ENCODE assay signal across 8 cellular contexts in the genomic region with DNA sequence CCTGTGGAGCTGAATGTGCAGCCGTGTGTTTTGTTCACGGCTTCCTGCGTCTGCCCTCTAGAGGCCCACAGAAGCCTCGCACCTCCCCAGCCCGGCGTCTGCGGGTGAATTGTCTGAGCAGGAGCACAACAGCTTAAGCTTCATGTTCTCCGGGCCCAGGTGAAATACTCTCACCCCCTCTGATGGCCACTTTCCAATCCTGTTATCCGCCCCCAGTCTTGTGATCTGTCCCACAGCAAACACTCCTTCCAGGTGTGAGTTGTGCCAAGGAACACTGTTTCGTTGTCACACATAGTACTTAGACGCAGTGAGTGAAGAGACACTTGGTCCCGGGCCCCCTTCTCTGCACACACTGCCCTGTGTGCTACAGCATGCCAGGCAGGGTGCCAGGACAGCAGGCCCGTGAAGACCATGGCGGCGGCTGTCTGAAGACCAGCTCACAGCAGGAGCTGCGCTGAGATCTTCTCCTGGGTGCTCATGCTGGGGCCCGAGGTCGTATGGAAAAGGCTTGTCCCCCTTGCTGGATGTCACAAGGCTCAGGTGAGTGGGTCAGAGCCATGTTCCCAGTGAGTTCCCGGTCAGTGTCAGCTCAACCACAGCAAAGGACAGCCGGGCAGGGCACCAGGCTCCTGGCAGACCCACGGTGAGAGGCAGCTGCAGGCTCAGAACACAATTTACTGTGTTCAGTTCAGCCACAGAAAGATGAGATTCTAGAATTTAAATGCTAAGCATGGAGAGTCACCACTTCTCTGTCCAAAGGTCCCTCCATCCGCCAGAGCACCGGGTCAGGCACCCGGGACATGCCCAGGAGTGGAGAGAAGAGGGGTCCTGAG. TPM values are rescaled to one million over a fixed set of nuclear protein-coding genes. Genes with fewer than 3 reads are reported as not detected.
DNase-seq lines count a peak whose midpoint lies in the region; ATAC-seq and TF ChIP-seq lines count a peak whose summit lies in the region.

No MANE protein-coding gene starts in this region.

- H3K79me2 ChIP-seq in DOHH2 (ENCODE audit: control insufficient read depth, low read length), result no peaks in the 10 kb centered on the region
- H3K79me2 ChIP-seq in neural cell (replicated peaks; ENCODE audit: insufficient read depth, low read length), result no peaks in the 10 kb centered on the region

- TF ChIP-seq EP300 in neural cell (conservative IDR thresholded peaks at IDR 0.05; ENCODE audit: poor library complexity, severe bottlenecking) (no peak), transverse colon (IDR thresholded peaks at IDR 0.05; ENCODE audit: low read depth) (no peak)

- peak; percentile 76 for ATAC-seq in HG02678 (IDR thresholded peaks at IDR 0.05; ENCODE audit: unreplicated experiment)

- TF ChIP-seq POLR2A in transverse colon (IDR thresholded peaks at IDR 0.05), result no peak

- no peaks in the 10 kb centered on the region for H3K36me3 ChIP-seq in DOHH2 (ENCODE audit: control insufficient read depth, low read length)
- no peaks in the 10 kb centered on the region for H3K36me3 ChIP-seq in neural cell (ENCODE audit: insufficient read depth, low read length)
- no peaks in the 10 kb centered on the region for H3K36me3 ChIP-seq in transverse colon
- H3K36me3 ChIP-seq in effector memory CD4-positive, alpha-beta T cell (ENCODE audit: control insufficient read depth, insufficient read depth, low read length), result no peaks in the 10 kb centered on the region

- TF ChIP-seq RAD21 in neural cell (conservative IDR thresholded peaks at IDR 0.05), result peak; percentile 71

- no peaks in the 10 kb centered on the region for H3K4me1 ChIP-seq in DOHH2 (ENCODE audit: control insufficient read depth, low read length)
- peaks cover 0 to 2% (median 0%) of the 10 kb centered on the region in 4 donors for H3K4me1 ChIP-seq in transverse colon
- no peaks in the 10 kb centered on the region for H3K4me1 ChIP-seq in effector memory CD4-positive, alpha-beta T cell (ENCODE audit: control insufficient read depth, insufficient read depth, low read length, poor library complexity, severe bottlenecking)

- TF ChIP-seq CTCF in DOHH2 (IDR thresholded peaks at IDR 0.05; ENCODE audit: low read depth, low read length, poor library complexity, severe bottlenecking) (peak; percentile 43), neural cell (IDR thresholded peaks at IDR 0.05; ENCODE audit: poor library complexity, severe bottlenecking) (peak; percentile 82), transverse colon (IDR thresholded peaks at IDR 0.05) (peak; percentile 73 to 84 (median 75))

- no peaks in the 10 kb centered on the region for H3F3A ChIP-seq in DOHH2 (ENCODE audit: control insufficient read depth, insufficient read depth)
- no peaks in the 10 kb centered on the region for H3F3A ChIP-seq in neural cell (ENCODE audit: insufficient read depth, low read length, poor library complexity, severe bottlenecking)

- in situ Hi-C loops in transverse colon (cut with MboI; ENCODE audit: low pct_ligation_motif_present in 1 of 4, low pct_unique_long_range_greater_than_20kb in 1 of 4, low sequenced_read_pairs in 3 of 4), result loop anchor here in 1 of 4 donors (25.0 kb wide), 1 partner anchor 164 kb away; no protein-coding TSS in a partner anchor

- WGBS in transverse colon (ENCODE audit: low coverage in 1 of 2), 2 donors, result 34% methylated on average over 18 of the region's 24 CpGs; no CpG with 5 or more reads in 1 of the 2 donors

- H3K9me2 ChIP-seq in DOHH2 (replicated peaks; ENCODE audit: control insufficient read depth, low read length) (no peaks in the 10 kb centered on the region), neural cell (ENCODE audit: insufficient read depth, low read length) (no peaks in the 10 kb centered on the region)

- H3K9me3 ChIP-seq in DOHH2 (ENCODE audit: control insufficient read depth, insufficient read depth, low read length) (peaks cover 19% of the 10 kb centered on the region; the same call in 1 of the 2 replicates), neural cell (ENCODE audit: low read length) (peaks cover 5% of the 10 kb centered on the region), transverse colon (no peaks in the 10 kb centered on the region)
- no peaks in the 10 kb centered on the region for H3K9me3 ChIP-seq in effector memory CD4-positive, alpha-beta T cell (ENCODE audit: control insufficient read depth, low read length)

- no peak overlapping the region for H3K9ac ChIP-seq in neural cell (ENCODE audit: low read length)

- H3K27me3 ChIP-seq in DOHH2 (ENCODE audit: control insufficient read depth, low read length) (no peaks in the 10 kb centered on the region), neural cell (ENCODE audit: insufficient read depth, low read depth, low read length) (no peaks in the 10 kb centered on the region), transverse colon (no peaks in the 10 kb centered on the region)
- no peaks in the 10 kb centered on the region for H3K27me3 ChIP-seq in effector memory CD4-positive, alpha-beta T cell (replicated peaks; ENCODE audit: control insufficient read depth, insufficient read depth, low read length, poor library complexity, severe bottlenecking)

- no peak overlapping the region for H2AFZ ChIP-seq in neural cell (ENCODE audit: low read depth, low read length)

- no peak overlapping the region for H3K4me3 ChIP-seq in DOHH2 (ENCODE audit: low read length)
- no peak overlapping the region for H3K4me3 ChIP-seq in neural cell (ENCODE audit: low read length)
- H3K4me3 ChIP-seq in transverse colon, result no peak overlapping the region
- H3K4me3 ChIP-seq in effector memory CD4-positive, alpha-beta T cell (ENCODE audit: insufficient read depth, low read depth, low read length, poor library complexity, severe bottlenecking), result no peak overlapping the region

- H3K27ac ChIP-seq in DOHH2 (ENCODE audit: low read depth, low read length), result no peak overlapping the region
- no peak overlapping the region for H3K27ac ChIP-seq in neural cell (ENCODE audit: low read length)
- H3K27ac ChIP-seq in transverse colon, result no peak overlapping the region
- H3K27ac ChIP-seq in effector memory CD4-positive, alpha-beta T cell (ENCODE audit: insufficient read depth, low read length, poor library complexity, severe bottlenecking), result no peak overlapping the region

- H4K20me1 ChIP-seq in DOHH2 (ENCODE audit: control insufficient read depth, insufficient read depth, low read depth, low read length) (no peaks in the 10 kb centered on the region), neural cell (ENCODE audit: insufficient read depth) (no peaks in the 10 kb centered on the region)

- DNase-seq in NCI-H345 treated with DMSO at 0.1 percent for 48 hours (lab: John Stamatoyannopoulos, UW; ENCODE audit: unreplicated experiment) (peak; percentile 81), fibroblast of gingiva (ENCODE audit: low read depth) (peak; percentile 70), transverse colon (peak; percentile 65)
- DNase-seq in activated CD8-positive, alpha-beta memory T cell treated with anti-CD3 and anti-CD28 coated beads for 24 hours, result peak; percentile 74
- no peak for DNase-seq in effector memory CD4-positive, alpha-beta T cell

- intact Hi-C loops in transverse colon (cut with DNase I; ENCODE audit: low total_unique reads), result loop anchor here (1.0 to 10.0 kb wide), 3 partner anchors 64 to 197 kb away; no protein-coding TSS in a partner anchor

- H3K4me2 ChIP-seq in DOHH2 (ENCODE audit: low read length), result no peak overlapping the region
- no peak overlapping the region for H3K4me2 ChIP-seq in neural cell (ENCODE audit: low read length)

TF ChIP-seq in neural cell, 6 proteins besides CTCF, POLR2A, EP300 and RAD21:
- TF ChIP-seq, protein P1, sequence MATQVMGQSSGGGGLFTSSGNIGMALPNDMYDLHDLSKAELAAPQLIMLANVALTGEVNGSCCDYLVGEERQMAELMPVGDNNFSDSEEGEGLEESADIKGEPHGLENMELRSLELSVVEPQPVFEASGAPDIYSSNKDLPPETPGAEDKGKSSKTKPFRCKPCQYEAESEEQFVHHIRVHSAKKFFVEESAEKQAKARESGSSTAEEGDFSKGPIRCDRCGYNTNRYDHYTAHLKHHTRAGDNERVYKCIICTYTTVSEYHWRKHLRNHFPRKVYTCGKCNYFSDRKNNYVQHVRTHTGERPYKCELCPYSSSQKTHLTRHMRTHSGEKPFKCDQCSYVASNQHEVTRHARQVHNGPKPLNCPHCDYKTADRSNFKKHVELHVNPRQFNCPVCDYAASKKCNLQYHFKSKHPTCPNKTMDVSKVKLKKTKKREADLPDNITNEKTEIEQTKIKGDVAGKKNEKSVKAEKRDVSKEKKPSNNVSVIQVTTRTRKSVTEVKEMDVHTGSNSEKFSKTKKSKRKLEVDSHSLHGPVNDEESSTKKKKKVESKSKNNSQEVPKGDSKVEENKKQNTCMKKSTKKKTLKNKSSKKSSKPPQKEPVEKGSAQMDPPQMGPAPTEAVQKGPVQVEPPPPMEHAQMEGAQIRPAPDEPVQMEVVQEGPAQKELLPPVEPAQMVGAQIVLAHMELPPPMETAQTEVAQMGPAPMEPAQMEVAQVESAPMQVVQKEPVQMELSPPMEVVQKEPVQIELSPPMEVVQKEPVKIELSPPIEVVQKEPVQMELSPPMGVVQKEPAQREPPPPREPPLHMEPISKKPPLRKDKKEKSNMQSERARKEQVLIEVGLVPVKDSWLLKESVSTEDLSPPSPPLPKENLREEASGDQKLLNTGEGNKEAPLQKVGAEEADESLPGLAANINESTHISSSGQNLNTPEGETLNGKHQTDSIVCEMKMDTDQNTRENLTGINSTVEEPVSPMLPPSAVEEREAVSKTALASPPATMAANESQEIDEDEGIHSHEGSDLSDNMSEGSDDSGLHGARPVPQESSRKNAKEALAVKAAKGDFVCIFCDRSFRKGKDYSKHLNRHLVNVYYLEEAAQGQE (IDR thresholded peaks at IDR 0.05; ENCODE audit: borderline replicate concordance), result no peak
- TF ChIP-seq POLR2AphosphoS5 (IDR thresholded peaks at IDR 0.05), result no peak
- peak; percentile 61 for TF ChIP-seq SMC3 (conservative IDR thresholded peaks at IDR 0.05; ENCODE audit: poor library complexity)
- no peak for TF ChIP-seq EZH2 (IDR thresholded peaks at IDR 0.05; ENCODE audit: borderline replicate concordance, insufficient read depth, low read length, poor library complexity, severe bottlenecking)
- no peak for TF ChIP-seq MXI1 (conservative IDR thresholded peaks at IDR 0.05; ENCODE audit: poor library complexity, severe bottlenecking)

RNA-seq across cellular contexts. Expression of a gene that starts 6.8 kb away (rescaled TPM):
- 181 and 200 TPM in 2 replicates for polyA plus RNA-seq in neural cell
- 138 and 160 TPM in 2 replicates for polyA minus RNA-seq in neural cell
- total RNA-seq in transverse colon, result 10 to 100 TPM in 3 of 4 donors, 1 to 10 TPM in 1; 9.0 to 46.2 (median 18.5) TPM

Comparison
In these comparisons a context has a peak if more than half of its experiments do, and no peak if none do; other contexts are left out.
1. DNase-seq: peak in NCI-H345 treated with DMSO at 0.1 percent for 48 hours (single experiment), activated CD8-positive, alpha-beta memory T cell treated with anti-CD3 and anti-CD28 coated beads for 24 hours (single experiment), fibroblast of gingiva (single experiment) and transverse colon (single experiment); none in effector memory CD4-positive, alpha-beta T cell (0 of 3).
2. Peak in every context shown above with its lines, with median percentiles within 50 percentile points of each other: CTCF ChIP-seq.